Comparison of ENCODE assay signal across 22 cellular contexts in the genomic region with DNA sequence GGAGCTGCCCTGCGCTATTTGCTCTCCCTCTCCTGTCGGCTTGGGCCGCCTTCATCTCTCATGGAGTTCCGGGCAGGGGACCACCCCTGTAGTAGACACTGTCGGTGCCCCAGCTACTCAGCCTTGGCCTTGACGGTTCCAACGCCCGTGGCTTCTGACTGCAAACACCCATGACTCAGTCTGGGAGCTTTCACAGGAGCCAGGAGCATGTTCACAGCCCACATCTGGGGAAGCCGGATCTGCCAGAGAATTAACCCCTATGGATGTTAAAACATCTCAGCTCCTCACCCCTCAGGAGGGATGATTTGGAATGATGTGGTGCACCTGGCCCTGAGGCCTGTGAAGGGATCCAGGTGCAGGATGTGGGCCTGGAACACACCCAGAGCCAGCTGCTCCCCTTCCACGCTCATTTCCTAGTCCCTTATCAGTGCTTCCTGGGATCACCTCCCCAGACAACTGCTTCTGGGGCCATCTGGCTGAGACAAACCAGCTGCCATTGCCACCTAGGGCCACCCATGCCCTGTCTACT.
DNase-seq lines count a peak whose midpoint lies in the region; ATAC-seq and TF ChIP-seq lines count a peak whose summit lies in the region.
"Had no signal": no experiment of that assay in that cellular context is flagged by ENCODE, and none has a peak within 500 bp of the region (broad histone marks: within the 10 kb centered on the region; RNA-seq: fewer than 3 reads in every experiment).

No MANE protein-coding gene starts in this region.

- H3K9me3 ChIP-seq in endodermal cell (ENCODE audit: control insufficient read depth, low read length) (no peaks in the 10 kb centered on the region), mucosa of descending colon (no peaks in the 10 kb centered on the region)

- no peaks in the 10 kb centered on the region for H3K36me3 ChIP-seq in endodermal cell (ENCODE audit: control insufficient read depth, insufficient read depth, low read length)
- no peaks in the 10 kb centered on the region for H3K36me3 ChIP-seq in mucosa of descending colon (ENCODE audit: low read depth)
- H3K36me3 ChIP-seq: stomach had no signal

- 90 to 94% methylated on average over 5 to 10 of the region's 10 CpGs for WGBS in endodermal cell (ENCODE audit: insufficient coverage in 1 of 2, insufficient read length in 1 of 2), 2 experiments

- H3K36me3 Mint-ChIP-seq in endodermal cell (ENCODE audit: low read depth) = no peaks in the 10 kb centered on the region
- H3K36me3 Mint-ChIP-seq: type B pancreatic cell had no signal

- TF ChIP-seq CTCF in endodermal cell (conservative IDR thresholded peaks at IDR 0.05) (no peak), mucosa of descending colon (IDR thresholded peaks at IDR 0.05) (no peak)

- no peaks in the 10 kb centered on the region for H3K9me3 Mint-ChIP-seq in endodermal cell
- H3K9me3 Mint-ChIP-seq: activated naive CD4-positive, alpha-beta T cell treated with anti-CD3 and anti-CD28 coated beads for 36 hours; activated T-cell treated with anti-CD3 and anti-CD28 coated beads, Interleukin-2, amount 50 U/mL, for 24 hours; T-helper 2 cell treated with Interferon-gamma antibody and Interleukin-4, amounts not matched to agents 5 μg/mL and 100 μg/mL, for 36 hours; type B pancreatic cell had no signal

- H3K4me3 ChIP-seq in endodermal cell (ENCODE audit: low read length) = no peak overlapping the region
- H3K4me3 ChIP-seq in mucosa of descending colon = no peak overlapping the region
- H3K4me3 ChIP-seq: skin epidermis, stomach had no signal

- no peak overlapping the region for H3K4me3 Mint-ChIP-seq in endodermal cell
- H3K4me3 Mint-ChIP-seq: activated CD8-positive, alpha-beta T cell treated with anti-CD3 and anti-CD28 coated beads, Interleukin-2, amount 10 ng/mL, durations not matched to agents 7 days and 5 days; activated naive CD4-positive, alpha-beta T cell treated with anti-CD3 and anti-CD28 coated beads for 36 hours; activated T-cell treated with anti-CD3 and anti-CD28 coated beads, Interleukin-2, amount 50 U/mL, for 24 hours; HFFc6; nephron; T-helper 2 cell treated with Interferon-gamma antibody and Interleukin-4, amounts not matched to agents 5 μg/mL and 100 μg/mL, for 36 hours; type B pancreatic cell had no signal

- H3K27me3 Mint-ChIP-seq in endodermal cell (ENCODE audit: insufficient read depth) = peaks cover 25% of the 10 kb centered on the region

- H3K27me3 ChIP-seq in endodermal cell (ENCODE audit: control insufficient read depth, insufficient read depth, low read length, poor library complexity, severe bottlenecking) = no peaks in the 10 kb centered on the region

- H3K27ac Mint-ChIP-seq in endodermal cell = peak overlapping the region; percentile 88
- H3K27ac Mint-ChIP-seq: activated CD8-positive, alpha-beta T cell treated with anti-CD3 and anti-CD28 coated beads, Interleukin-2, amount 10 ng/mL, durations not matched to agents 7 days and 5 days; activated naive CD4-positive, alpha-beta T cell treated with anti-CD3 and anti-CD28 coated beads for 36 hours; activated T-cell treated with anti-CD3 and anti-CD28 coated beads, Interleukin-2, amount 50 U/mL, for 24 hours; HFFc6; T-helper 2 cell treated with Interferon-gamma antibody and Interleukin-4, amounts not matched to agents 5 μg/mL and 100 μg/mL, for 36 hours; type B pancreatic cell had no signal

- H3K9ac ChIP-seq in endodermal cell (ENCODE audit: extremely low read depth, low read length, poor library complexity, severe bottlenecking) = peak overlapping the region; percentile 56

- intact Hi-C loops in mucosa of descending colon (cut with DNase I, micrococcal nuclease) = no loop called here

- H3K4me1 ChIP-seq in endodermal cell (ENCODE audit: control insufficient read depth, insufficient read depth, low read length) (peaks cover 5% of the 10 kb centered on the region), mucosa of descending colon (ENCODE audit: low read depth) (no peaks in the 10 kb centered on the region)
- H3K4me1 ChIP-seq: stomach had no signal

- DNase-seq in DMS 273 treated with DMSO at 0.1 percent for 48 hours (lab: John Stamatoyannopoulos, UW) (peak; percentile 4), NCI-H2171 (lab: John Stamatoyannopoulos, UW) (peak; percentile 60), endodermal cell (peak; percentile 60), mucosa of descending colon (no peak), caudate nucleus (lab: John Stamatoyannopoulos, UW) (no peak), NCI-H345 treated with DMSO at 0.1 percent for 48 hours (lab: John Stamatoyannopoulos, UW; ENCODE audit: unreplicated experiment) (no peak), DMS79 treated with DMSO at 0.1 percent for 48 hours (lab: John Stamatoyannopoulos, UW) (no peak)
- DNase-seq: activated CD8-positive, alpha-beta T cell treated with anti-CD3 and anti-CD28 coated beads, Interleukin-2, amount 10 ng/mL, durations not matched to agents 7 days and 5 days; activated naive CD4-positive, alpha-beta T cell treated with anti-CD3 and anti-CD28 coated beads for 36 hours; activated T-cell treated with anti-CD3 and anti-CD28 coated beads, Interleukin-2, amount 50 U/mL, for 24 hours; aorta; HFFc6; KBM-7; mammary epithelial cell; NCI-H748 treated with DMSO at 0.1 percent for 48 hours; stimulated activated CD4-positive, alpha-beta T cell treated with anti-CD3 and anti-CD28 coated beads, Interleukin-4, amount 100 ng/mL, for 24 hours; stomach had no signal

- peak; percentile 75 for ATAC-seq in mucosa of descending colon
- ATAC-seq in GM19035 (IDR thresholded peaks at IDR 0.05; ENCODE audit: unreplicated experiment) = no peak
- ATAC-seq: activated CD8-positive, alpha-beta T cell treated with anti-CD3 and anti-CD28 coated beads, Interleukin-2, amount 10 ng/mL, durations not matched to agents 7 days and 5 days had no signal

- H3K27ac ChIP-seq in endodermal cell (ENCODE audit: low read depth, low read length) = peak overlapping the region; percentile 79
- no peak overlapping the region for H3K27ac ChIP-seq in caudate nucleus (ENCODE audit: low read depth, low read length)
- H3K27ac ChIP-seq: skin epidermis, stomach had no signal

- peaks cover 38% of the 10 kb centered on the region for H3K4me1 Mint-ChIP-seq in endodermal cell

Comparison
In these comparisons a context has a peak if more than half of its experiments do, and no peak if none do; other contexts are left out.
1. DNase-seq: peak in DMS 273 treated with DMSO at 0.1 percent for 48 hours (single experiment), NCI-H2171 (single experiment) and endodermal cell (single experiment); none in mucosa of descending colon (0 of 3), caudate nucleus (0 of 61), NCI-H345 treated with DMSO at 0.1 percent for 48 hours (single experiment) and DMS79 treated with DMSO at 0.1 percent for 48 hours (single experiment).